In the genomic region with DNA sequence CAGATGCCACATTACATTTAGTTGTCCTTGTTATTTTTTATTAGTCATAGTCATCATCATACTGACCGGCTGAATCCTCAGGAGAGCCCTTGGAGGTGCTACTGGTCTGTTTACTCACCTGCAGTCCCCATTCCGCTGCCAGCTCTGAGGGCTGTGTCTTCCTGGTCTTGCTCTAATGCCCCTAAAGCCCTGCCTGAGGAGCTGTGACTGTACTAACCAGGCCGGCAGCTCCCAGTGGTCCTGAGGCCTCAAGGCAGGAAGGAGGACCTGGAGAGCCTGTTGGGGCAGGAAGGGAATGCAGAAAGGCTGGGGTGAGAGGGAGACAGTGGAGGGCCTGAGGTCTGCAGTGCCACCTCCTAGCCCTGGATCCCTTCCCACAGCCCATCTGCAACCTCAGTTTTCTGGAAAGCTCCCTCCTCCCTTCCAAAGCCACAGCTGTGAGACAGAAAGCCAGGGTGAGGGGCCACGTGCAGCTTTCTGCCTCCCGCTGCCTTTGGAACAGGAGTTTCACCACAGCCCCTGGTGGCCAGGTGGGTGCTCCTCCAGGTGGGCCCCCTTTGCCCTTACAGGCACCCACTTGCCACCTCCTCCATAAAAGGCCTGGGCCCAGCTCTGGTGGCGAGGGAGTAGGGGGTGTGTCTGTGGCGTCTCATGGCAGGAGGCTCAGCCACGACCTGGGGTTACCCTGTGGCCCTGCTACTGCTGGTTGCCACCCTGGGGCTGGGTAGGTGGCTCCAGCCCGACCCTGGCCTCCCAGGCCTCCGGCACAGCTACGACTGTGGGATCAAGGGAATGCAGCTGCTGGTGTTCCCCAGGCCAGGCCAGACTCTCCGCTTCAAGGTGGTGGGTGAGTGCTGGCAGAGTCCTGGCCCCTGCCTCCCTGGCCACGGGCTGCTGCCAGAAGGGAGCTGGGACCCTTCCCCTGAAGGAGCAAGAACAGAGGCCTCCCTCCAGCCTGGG, we compare ENCODE assay signal across 14 cellular contexts.
A peak's percentile ranks its signal among the peaks of the same experiment; 100 is the strongest.
DNase-seq lines count a peak whose midpoint lies in the region; ATAC-seq and TF ChIP-seq lines count a peak whose summit lies in the region.
"Had no signal": no experiment of that assay in that cellular context is flagged by ENCODE, and none has a peak within 500 bp of the region (broad histone marks: within the 10 kb centered on the region; RNA-seq: fewer than 3 reads in every experiment).

A gene with protein sequence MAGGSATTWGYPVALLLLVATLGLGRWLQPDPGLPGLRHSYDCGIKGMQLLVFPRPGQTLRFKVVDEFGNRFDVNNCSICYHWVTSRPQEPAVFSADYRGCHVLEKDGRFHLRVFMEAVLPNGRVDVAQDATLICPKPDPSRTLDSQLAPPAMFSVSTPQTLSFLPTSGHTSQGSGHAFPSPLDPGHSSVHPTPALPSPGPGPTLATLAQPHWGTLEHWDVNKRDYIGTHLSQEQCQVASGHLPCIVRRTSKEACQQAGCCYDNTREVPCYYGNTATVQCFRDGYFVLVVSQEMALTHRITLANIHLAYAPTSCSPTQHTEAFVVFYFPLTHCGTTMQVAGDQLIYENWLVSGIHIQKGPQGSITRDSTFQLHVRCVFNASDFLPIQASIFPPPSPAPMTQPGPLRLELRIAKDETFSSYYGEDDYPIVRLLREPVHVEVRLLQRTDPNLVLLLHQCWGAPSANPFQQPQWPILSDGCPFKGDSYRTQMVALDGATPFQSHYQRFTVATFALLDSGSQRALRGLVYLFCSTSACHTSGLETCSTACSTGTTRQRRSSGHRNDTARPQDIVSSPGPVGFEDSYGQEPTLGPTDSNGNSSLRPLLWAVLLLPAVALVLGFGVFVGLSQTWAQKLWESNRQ (plus strand): TSS at position 632 of the 960 bp plus-strand sequence. CDS start 20 bp downstream, at position 652.

- ATAC-seq in stimulated activated naive CD8-positive, alpha-beta T cell treated with anti-CD3 and anti-CD28 coated beads, Interleukin-15, amount 100 ng/mL, for 72 hours = peak; percentile 18
- no peak for ATAC-seq in stimulated activated naive CD8-positive, alpha-beta T cell treated with anti-CD3 and anti-CD28 coated beads, Interleukin-15, Interleukin-2, amounts not matched to agents 100 U/mL and 50 U/mL, for 24 hours
- ATAC-seq in SK-N-SH treated with all-trans-retinoic acid at 6 μM for 48 hours = no peak
- ATAC-seq: activated T-helper 17 cell treated with anti-CD3 and anti-CD28 coated beads, Interleukin-2, amount 50 U/mL, for 72 hours; pancreas; stimulated activated effector memory CD8-positive, alpha-beta T cell treated with anti-CD3 and anti-CD28 coated beads, Interleukin-12 subunit alpha, Interleukin-12 subunit beta, amount 100 ng/mL, for 72 hours had no signal

- H3K4me1 Mint-ChIP-seq in stimulated activated naive CD8-positive, alpha-beta T cell treated with anti-CD3 and anti-CD28 coated beads, Interleukin-15, amount 100 ng/mL, for 72 hours = peaks cover 29% of the 10 kb centered on the region
- H3K4me1 Mint-ChIP-seq: activated T-helper 17 cell treated with anti-CD3 and anti-CD28 coated beads, Interleukin-2, amount 50 U/mL, for 72 hours; stimulated activated effector memory CD8-positive, alpha-beta T cell treated with anti-CD3 and anti-CD28 coated beads, Interleukin-12 subunit alpha, Interleukin-12 subunit beta, amount 100 ng/mL, for 72 hours had no signal

- H3K4me3 Mint-ChIP-seq in stimulated activated naive CD8-positive, alpha-beta T cell treated with anti-CD3 and anti-CD28 coated beads, Interleukin-15, amount 100 ng/mL, for 72 hours = no peak within 1 kb of the TSS
- H3K4me3 Mint-ChIP-seq: activated T-helper 17 cell treated with anti-CD3 and anti-CD28 coated beads, Interleukin-2, amount 50 U/mL, for 72 hours; stimulated activated effector memory CD8-positive, alpha-beta T cell treated with anti-CD3 and anti-CD28 coated beads, Interleukin-12 subunit alpha, Interleukin-12 subunit beta, amount 100 ng/mL, for 72 hours had no signal

- H3K27me3 Mint-ChIP-seq in stimulated activated naive CD8-positive, alpha-beta T cell treated with anti-CD3 and anti-CD28 coated beads, Interleukin-15, amount 100 ng/mL, for 72 hours = no peaks in the 10 kb centered on the region

- no peaks in the 10 kb centered on the region for H3K9me3 Mint-ChIP-seq in stimulated activated naive CD8-positive, alpha-beta T cell treated with anti-CD3 and anti-CD28 coated beads, Interleukin-15, amount 100 ng/mL, for 72 hours
- H3K9me3 Mint-ChIP-seq: activated T-helper 17 cell treated with anti-CD3 and anti-CD28 coated beads, Interleukin-2, amount 50 U/mL, for 72 hours; stimulated activated effector memory CD8-positive, alpha-beta T cell treated with anti-CD3 and anti-CD28 coated beads, Interleukin-12 subunit alpha, Interleukin-12 subunit beta, amount 100 ng/mL, for 72 hours had no signal

- no peak for TF ChIP-seq POLR2A in erythroblast (IDR thresholded peaks at IDR 0.05; ENCODE audit: low read length)

- no peak within 1 kb of the TSS for H3K27ac Mint-ChIP-seq in stimulated activated naive CD8-positive, alpha-beta T cell treated with anti-CD3 and anti-CD28 coated beads, Interleukin-15, amount 100 ng/mL, for 72 hours
- H3K27ac Mint-ChIP-seq: activated T-helper 17 cell treated with anti-CD3 and anti-CD28 coated beads, Interleukin-2, amount 50 U/mL, for 72 hours; stimulated activated effector memory CD8-positive, alpha-beta T cell treated with anti-CD3 and anti-CD28 coated beads, Interleukin-12 subunit alpha, Interleukin-12 subunit beta, amount 100 ng/mL, for 72 hours had no signal

- DNase-seq in stimulated activated naive CD8-positive, alpha-beta T cell treated with anti-CD3 and anti-CD28 coated beads, Interleukin-15, amount 100 ng/mL, for 72 hours = no peak
- no peak for DNase-seq in stimulated activated naive CD8-positive, alpha-beta T cell treated with anti-CD3 and anti-CD28 coated beads, Interleukin-15, Interleukin-2, amounts not matched to agents 100 U/mL and 50 U/mL, for 24 hours
- peak; percentile 92 for DNase-seq in NCI-H69 (lab: John Stamatoyannopoulos, UW)
- peak; percentile 74 for DNase-seq in islet precursor cell
- no peak for DNase-seq in NCI-H2227 treated with DMSO at 0.1 percent for 48 hours (lab: John Stamatoyannopoulos, UW)
- no peak for DNase-seq in erythroblast (lab: John Stamatoyannopoulos, UW)
- DNase-seq in superior temporal gyrus (ENCODE audit: extremely low spot score) = no peak
- DNase-seq: BE2C; SK-N-SH; stimulated activated CD4-positive, alpha-beta T cell treated with anti-CD3 and anti-CD28 coated beads, Interleukin-1b, Interleukin-23, amount 100 ng/mL, for 48 hours had no signal

TF ChIP-seq in SK-N-SH treated with all-trans-retinoic acid at 6 μM for 48 hours, 23 proteins besides CTCF, POLR2A, EP300 and RAD21:
- TF ChIP-seq OSR1 (CRISPR knock-in tag; IDR thresholded peaks at IDR 0.05) = no peak
- TF ChIP-seq ISL1 (CRISPR knock-in tag; IDR thresholded peaks at IDR 0.05) = no peak
- no peak for TF ChIP-seq ZC3H10 (CRISPR knock-in tag; IDR thresholded peaks at IDR 0.05)
- no peak for TF ChIP-seq ZFP3 (CRISPR knock-in tag; IDR thresholded peaks at IDR 0.05)
- TF ChIP-seq RARB (CRISPR knock-in tag; IDR thresholded peaks at IDR 0.05) = no peak
- TF ChIP-seq, protein P1, sequence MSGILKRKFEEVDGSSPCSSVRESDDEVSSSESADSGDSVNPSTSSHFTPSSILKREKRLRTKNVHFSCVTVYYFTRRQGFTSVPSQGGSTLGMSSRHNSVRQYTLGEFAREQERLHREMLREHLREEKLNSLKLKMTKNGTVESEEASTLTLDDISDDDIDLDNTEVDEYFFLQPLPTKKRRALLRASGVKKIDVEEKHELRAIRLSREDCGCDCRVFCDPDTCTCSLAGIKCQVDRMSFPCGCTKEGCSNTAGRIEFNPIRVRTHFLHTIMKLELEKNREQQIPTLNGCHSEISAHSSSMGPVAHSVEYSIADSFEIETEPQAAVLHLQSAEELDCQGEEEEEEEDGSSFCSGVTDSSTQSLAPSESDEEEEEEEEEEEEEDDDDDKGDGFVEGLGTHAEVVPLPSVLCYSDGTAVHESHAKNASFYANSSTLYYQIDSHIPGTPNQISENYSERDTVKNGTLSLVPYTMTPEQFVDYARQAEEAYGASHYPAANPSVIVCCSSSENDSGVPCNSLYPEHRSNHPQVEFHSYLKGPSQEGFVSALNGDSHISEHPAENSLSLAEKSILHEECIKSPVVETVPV (CRISPR knock-in tag; IDR thresholded peaks at IDR 0.05) = no peak
- no peak for TF ChIP-seq CSDC2 (CRISPR knock-in tag; IDR thresholded peaks at IDR 0.05)
- no peak for TF ChIP-seq TOX (CRISPR knock-in tag; IDR thresholded peaks at IDR 0.05; ENCODE audit: borderline replicate concordance)

Comparison
In these comparisons a context has a peak if more than half of its experiments do, and no peak if none do; other contexts are left out.
1. DNase-seq: peak in NCI-H69 (single experiment) and islet precursor cell (single experiment); none in stimulated activated naive CD8-positive, alpha-beta T cell treated with anti-CD3 and anti-CD28 coated beads, Interleukin-15, amount 100 ng/mL, for 72 hours (0 of 2), stimulated activated naive CD8-positive, alpha-beta T cell treated with anti-CD3 and anti-CD28 coated beads, Interleukin-15, Interleukin-2, amounts not matched to agents 100 U/mL and 50 U/mL, for 24 hours (single experiment), NCI-H2227 treated with DMSO at 0.1 percent for 48 hours (single experiment), erythroblast (0 of 2) and superior temporal gyrus (single experiment).